Comparison of ENCODE assay signal across 28 cellular contexts in genomic region chr10:86718556-86718955, GRCh38. TPM values are rescaled to one million over a fixed set of nuclear protein-coding genes. Genes with fewer than 3 reads are reported as not detected.
"Had no signal": no experiment of that assay in that cellular context is flagged by ENCODE, and none has a peak within 500 bp of the region (broad histone marks: within the 10 kb centered on the region; RNA-seq: fewer than 3 reads in every experiment).

No MANE protein-coding gene starts in this region.

- H3K4me2 ChIP-seq: neural progenitor cell had no signal

- H3K27me3 ChIP-seq: colonic mucosa, gastroesophageal sphincter, neural progenitor cell, transverse colon, upper lobe of right lung, uterus had no signal

- DNase-seq: colonic mucosa; effector CD8-positive, alpha-beta T cell; endodermal cell; foreskin fibroblast; hypothalamus; immature natural killer cell; islet precursor cell; kidney glomerular epithelial cell; mesenchymal stem cell; midbrain; naive thymus-derived CD4-positive, alpha-beta T cell; retina; spleen; stimulated activated CD4-positive, alpha-beta T cell treated with anti-CD3 and anti-CD28 coated beads, Interleukin-4, amount 100 ng/mL, for 4 hours; transverse colon; upper lobe of right lung; uterus had no signal

- ATAC-seq: esophagus mucosa; gastroesophageal sphincter; heart left ventricle; naive thymus-derived CD4-positive, alpha-beta T cell; sciatic nerve; stimulated activated memory B cell treated with anti-CD40 and anti-IgM and Interleukin-4, amounts not matched to agents 10 μg/mL and 1 μg/mL and 100 μg/mL, for 72 hours had no signal

- H3K4me1 ChIP-seq: colonic mucosa, neural progenitor cell, spleen, transverse colon, upper lobe of right lung, uterus had no signal

- H3K9me3 ChIP-seq: colonic mucosa, gastroesophageal sphincter, heart left ventricle, spleen, thoracic aorta, transverse colon, upper lobe of right lung, uterus had no signal

- H3K9ac ChIP-seq: neural progenitor cell had no signal

- H3K27ac ChIP-seq: colonic mucosa, epithelial cell of prostate, neural progenitor cell, skin epidermis, spleen, transverse colon, upper lobe of right lung, uterus had no signal

- H2AFZ ChIP-seq: neural progenitor cell had no signal

- H3K4me3 ChIP-seq: colonic mucosa, gastroesophageal sphincter, heart left ventricle, neural progenitor cell, skin epidermis, spleen, thoracic aorta, transverse colon, upper lobe of right lung, uterus had no signal

- H3K36me3 ChIP-seq: colonic mucosa, neural progenitor cell, spleen, transverse colon, upper lobe of right lung, uterus had no signal

RNA-seq across cellular contexts. Expression of gene LDB3, which starts 50.2 kb away (rescaled TPM):
- total RNA-seq: lung microvascular endothelial cell, pulmonary artery endothelial cell had no signal
- polyA plus RNA-seq: naive thymus-derived CD4-positive, alpha-beta T cell had no signal
